In the genomic region with DNA sequence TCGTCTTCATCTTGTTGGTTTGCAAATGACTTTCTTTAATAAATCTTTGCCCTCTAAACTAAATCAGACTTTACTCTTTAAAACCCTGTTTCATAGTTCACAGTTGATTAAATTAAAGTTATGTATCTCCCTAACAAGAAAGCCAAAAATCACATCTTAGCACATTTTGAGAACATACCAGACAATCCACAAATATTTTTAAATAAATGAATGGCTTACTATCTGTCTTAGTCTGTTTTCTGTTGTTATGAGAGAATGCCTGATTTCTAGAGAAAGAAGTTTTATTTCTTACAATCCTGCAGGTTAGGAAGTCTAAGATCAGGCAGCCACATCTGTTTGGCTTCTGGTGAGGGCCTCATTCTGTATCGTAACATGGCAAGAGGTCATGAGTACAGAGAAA, we compare ENCODE assay signal across 1 cellular context.
TF ChIP-seq lines count a peak whose summit lies in the region.

No MANE protein-coding gene starts in this region.

TF ChIP-seq in SK-N-SH, 30 proteins besides CTCF, POLR2A, EP300 and RAD21 (continued from another document):
- TF ChIP-seq MEF2A (IDR thresholded peaks at IDR 0.05; ENCODE audit: borderline replicate concordance, low read depth), result no peak
- TF ChIP-seq USF2 (IDR thresholded peaks at IDR 0.05; ENCODE audit: borderline replicate concordance, low read depth, low read length), result no peak
- no peak for TF ChIP-seq TCF12 (IDR thresholded peaks at IDR 0.05)
- TF ChIP-seq FOSL2 (IDR thresholded peaks at IDR 0.05; ENCODE audit: borderline replicate concordance, low read depth), result no peak
- TF ChIP-seq ELF1 (IDR thresholded peaks at IDR 0.05), result no peak
- TF ChIP-seq, protein P1, sequence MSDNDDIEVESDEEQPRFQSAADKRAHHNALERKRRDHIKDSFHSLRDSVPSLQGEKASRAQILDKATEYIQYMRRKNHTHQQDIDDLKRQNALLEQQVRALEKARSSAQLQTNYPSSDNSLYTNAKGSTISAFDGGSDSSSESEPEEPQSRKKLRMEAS (IDR thresholded peaks at IDR 0.05; ENCODE audit: low read depth), result no peak
- TF ChIP-seq, protein P2, sequence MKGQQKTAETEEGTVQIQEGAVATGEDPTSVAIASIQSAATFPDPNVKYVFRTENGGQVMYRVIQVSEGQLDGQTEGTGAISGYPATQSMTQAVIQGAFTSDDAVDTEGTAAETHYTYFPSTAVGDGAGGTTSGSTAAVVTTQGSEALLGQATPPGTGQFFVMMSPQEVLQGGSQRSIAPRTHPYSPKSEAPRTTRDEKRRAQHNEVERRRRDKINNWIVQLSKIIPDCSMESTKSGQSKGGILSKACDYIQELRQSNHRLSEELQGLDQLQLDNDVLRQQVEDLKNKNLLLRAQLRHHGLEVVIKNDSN (IDR thresholded peaks at IDR 0.05; ENCODE audit: borderline replicate concordance, low read depth), result no peak
- no peak for TF ChIP-seq RFX5 (IDR thresholded peaks at IDR 0.05; ENCODE audit: low read length)
- no peak for TF ChIP-seq RCOR1 (IDR thresholded peaks at IDR 0.05; ENCODE audit: low read length)
